14 cellular contexts compared by ENCODE assay signal in genomic region chr21:46503922-46504539, GRCh38. TPM values are rescaled to one million over a fixed set of nuclear protein-coding genes. Genes with fewer than 3 reads are reported as not detected.
DNase-seq lines count a peak whose midpoint lies in the region; ATAC-seq, FAIRE-seq and TF ChIP-seq lines count a peak whose summit lies in the region.
"Had no signal": no experiment of that assay in that cellular context is flagged by ENCODE, and none has a peak within 500 bp of the region (broad histone marks: within the 10 kb centered on the region; RNA-seq: fewer than 3 reads in every experiment).

No MANE protein-coding gene starts in this region.

- FAIRE-seq in GM12878 (lab: Jason Lieb, UNC) = no peak

- SMC1A ChIA-PET in GM12878 (lab: Charles Lee; ENCODE audit: uncharacterized antibody, unreplicated experiment) = interaction anchor here (0.7 to 2.2 kb wide), 5 partner anchors 10 to 135 kb away, joined by 3 to 7 read pairs (median 4); no protein-coding TSS in a partner anchor

- no peak for TF ChIP-seq POLR2A in GM12878 (IDR thresholded peaks at IDR 0.05; ENCODE audit: low read depth, low read length)

- H3K9me3 ChIP-seq in CD8-positive, alpha-beta memory T cell (ENCODE audit: low read length) = no peaks in the 10 kb centered on the region
- H3K9me3 ChIP-seq in GM12878 (replicated peaks; ENCODE audit: control insufficient read depth, insufficient read depth, low read length) = no peaks in the 10 kb centered on the region
- H3K9me3 ChIP-seq in mammary epithelial cell (replicated peaks; ENCODE audit: insufficient read depth, low read length) = no peaks in the 10 kb centered on the region
- H3K9me3 ChIP-seq: heart left ventricle, right lobe of liver had no signal

- peak overlapping the region; percentile 63 to 93 (median 74) for H3K27ac Mint-ChIP-seq in CD8-positive, alpha-beta memory T cell
- H3K27ac Mint-ChIP-seq: activated CD4-positive, alpha-beta T cell treated with anti-CD3 and anti-CD28 coated beads, Interleukin-2, amount 10 ng/mL, durations not matched to agents 24 days and 14 days had no signal

- DNase-seq in CD8-positive, alpha-beta memory T cell = peak in 1 of 5 donors; percentile 51
- no peak for DNase-seq in GM12878 (ENCODE audit: low read depth, low spot score)
- DNase-seq in mammary epithelial cell = no peak
- DNase-seq in kidney glomerular epithelial cell (lab: John Stamatoyannopoulos, UW) = no peak
- DNase-seq in cerebellum (ENCODE audit: low spot score) = no peak
- DNase-seq: activated CD4-positive, alpha-beta T cell treated with anti-CD3 and anti-CD28 coated beads, Interleukin-2, amount 10 ng/mL, durations not matched to agents 24 days and 14 days; activated naive CD4-positive, alpha-beta T cell treated with Interleukin-2 at 50 U/mL for 16 hours; heart left ventricle; right lobe of liver had no signal

- H3K9ac ChIP-seq in GM12878 (ENCODE audit: control insufficient read depth, insufficient read depth, low read length) (peak overlapping the region; percentile 55), mammary epithelial cell (ENCODE audit: insufficient read depth, low read length) (no peak overlapping the region)

- peaks cover 13% of the 10 kb centered on the region for H3K4me1 ChIP-seq in CD8-positive, alpha-beta memory T cell (ENCODE audit: insufficient read depth, low read length)
- peaks cover 41% of the 10 kb centered on the region for H3K4me1 ChIP-seq in GM12878 (ENCODE audit: control insufficient read depth, insufficient read depth, low read length)
- peaks cover 9% of the 10 kb centered on the region for H3K4me1 ChIP-seq in mammary epithelial cell (ENCODE audit: insufficient read depth, low read length)

- POLR2A ChIA-PET in CD8-positive, alpha-beta memory T cell (lab: Charles Lee) = no interaction called here
- POLR2A ChIA-PET in GM12878 (lab: Charles Lee) = interaction anchor here (1.3 kb wide), 2 partner anchors 44 to 46 kb away, joined by 3 read pairs; no protein-coding TSS in a partner anchor

- RAD21 ChIA-PET in GM12878 (lab: Charles Lee; ENCODE audit: unreplicated experiment) = interaction anchor here (1.0 to 1.5 kb wide), 5 partner anchors 33 to 157 kb away, joined by 3 to 5 read pairs (median 4); partner anchors contain the start of gene DIP2A

- peak overlapping the region; percentile 93 for H3K4me2 ChIP-seq in GM12878 (ENCODE audit: control insufficient read depth, insufficient read depth)
- H3K4me2 ChIP-seq in mammary epithelial cell (ENCODE audit: insufficient read depth, low read depth, low read length) = no peak overlapping the region

- peak overlapping the region in 5 of 7 donors; percentile 27 to 73 (median 48) for H3K4me3 Mint-ChIP-seq in CD8-positive, alpha-beta memory T cell
- H3K4me3 Mint-ChIP-seq: activated CD4-positive, alpha-beta T cell treated with anti-CD3 and anti-CD28 coated beads, Interleukin-2, amount 10 ng/mL, durations not matched to agents 24 days and 14 days; CD14-positive monocyte had no signal

- no peaks in the 10 kb centered on the region for H3K27me3 ChIP-seq in CD8-positive, alpha-beta memory T cell (ENCODE audit: insufficient read depth, low read length, poor library complexity, severe bottlenecking)
- H3K27me3 ChIP-seq in GM12878 (replicated peaks in 1 of 2; ENCODE audit: control insufficient read depth in 2 of 2, insufficient read depth in 2 of 2, low read length in 1 of 2) (no peaks in the 10 kb centered on the region), mammary epithelial cell (ENCODE audit: insufficient read depth, low read length) (no peaks in the 10 kb centered on the region)
- H3K27me3 ChIP-seq: heart left ventricle, right lobe of liver had no signal

- in situ Hi-C loops in GM12878 (cut with MboI) = no loop called here
- in situ Hi-C loops in mammary epithelial cell (cut with MboI; ENCODE audit: low sequenced_read_pairs in 2 of 2) = no loop called here

- peaks cover 18% of the 10 kb centered on the region for H3K36me3 ChIP-seq in CD8-positive, alpha-beta memory T cell (ENCODE audit: insufficient read depth, low read length)
- H3K36me3 ChIP-seq in GM12878 (ENCODE audit: control insufficient read depth in 2 of 2, insufficient read depth in 2 of 2, low read length in 1 of 2) = peaks cover 3% of the 10 kb centered on the region in 2 experiments; a peak in 3 of 4 replicates
- peaks cover 19% of the 10 kb centered on the region for H3K36me3 ChIP-seq in mammary epithelial cell (ENCODE audit: insufficient read depth, low read length)

- H3K79me2 ChIP-seq in GM12878 (ENCODE audit: control insufficient read depth, insufficient read depth, low read length) = no peaks in the 10 kb centered on the region
- H3K79me2 ChIP-seq in mammary epithelial cell (ENCODE audit: insufficient read depth, low read length) = no peaks in the 10 kb centered on the region

- peaks cover 0 to 60% (median 17%) of the 10 kb centered on the region in 3 donors for H3K36me3 Mint-ChIP-seq in CD8-positive, alpha-beta memory T cell

- no peak overlapping the region for H3K27ac ChIP-seq in CD8-positive, alpha-beta memory T cell (ENCODE audit: low read depth, low read length)
- H3K27ac ChIP-seq in GM12878 (ENCODE audit: control insufficient read depth, insufficient read depth) (peak overlapping the region; percentile 82), mammary epithelial cell (ENCODE audit: insufficient read depth, low read depth, low read length) (no peak overlapping the region)
- H3K27ac ChIP-seq: right lobe of liver had no signal

- no peak for TF ChIP-seq EP300 in GM12878 (IDR thresholded peaks at IDR 0.05; ENCODE audit: borderline replicate concordance in 1 of 2, control insufficient read depth in 1 of 2, low read depth in 2 of 2, low read length in 2 of 2)

- no peaks in the 10 kb centered on the region for H3K27me3 Mint-ChIP-seq in CD8-positive, alpha-beta memory T cell
- H3K27me3 Mint-ChIP-seq: activated CD4-positive, alpha-beta T cell treated with anti-CD3 and anti-CD28 coated beads, Interleukin-2, amount 10 ng/mL, durations not matched to agents 24 days and 14 days had no signal

- H4K20me1 ChIP-seq in GM12878 (ENCODE audit: control insufficient read depth, insufficient read depth) (no peaks in the 10 kb centered on the region), mammary epithelial cell (ENCODE audit: insufficient read depth, low read length) (no peaks in the 10 kb centered on the region)

- peak overlapping the region; percentile 69 for H2AFZ ChIP-seq in GM12878 (ENCODE audit: control insufficient read depth, low read depth, low read length)
- no peak overlapping the region for H2AFZ ChIP-seq in mammary epithelial cell (ENCODE audit: low read depth, low read length)

- CTCF ChIA-PET in CD8-positive, alpha-beta memory T cell (lab: Charles Lee) = no interaction called here
- CTCF ChIA-PET in GM12878 (lab: Yijun Ruan, JAX) = interaction anchor here (0.9 to 1.4 kb wide), 5 partner anchors 11 to 118 kb away, joined by 3 to 4 read pairs (median 3); no protein-coding TSS in a partner anchor
- CTCF ChIA-PET in mammary epithelial cell (lab: Charles Lee; ENCODE audit: low non-redundant PET) = no interaction called here

- peak; percentile 67 for ATAC-seq in GM18867 (IDR thresholded peaks at IDR 0.05; ENCODE audit: unreplicated experiment)
- ATAC-seq in HG02870 (IDR thresholded peaks at IDR 0.05; ENCODE audit: unreplicated experiment) = peak; percentile 46
- ATAC-seq in GM12878 = peak; percentile 74
- ATAC-seq in GM19328 (IDR thresholded peaks at IDR 0.05; ENCODE audit: unreplicated experiment) = no peak
- ATAC-seq: heart left ventricle, left lobe of liver, right lobe of liver had no signal

- H3K4me1 Mint-ChIP-seq in CD8-positive, alpha-beta memory T cell = peaks cover 38 to 51% (median 40%) of the 10 kb centered on the region in 3 donors

- no peaks in the 10 kb centered on the region for H3K9me3 Mint-ChIP-seq in CD8-positive, alpha-beta memory T cell
- H3K9me3 Mint-ChIP-seq: activated CD4-positive, alpha-beta T cell treated with anti-CD3 and anti-CD28 coated beads, Interleukin-2, amount 10 ng/mL, durations not matched to agents 24 days and 14 days; CD14-positive monocyte had no signal

- TF ChIP-seq RAD21 in GM12878 (IDR thresholded peaks at IDR 0.05; ENCODE audit: insufficient read depth, low read depth, low read length) = peak; percentile 40; the same call in 1 of the 2 replicates

- dilution Hi-C loops in mammary epithelial cell (cut with HindIII; ENCODE audit: low sequenced_read_pairs) = no loop called here

- intact Hi-C loops in GM12878 (cut with micrococcal nuclease; ENCODE audit: unreplicated experiment) = loop anchor here (2.0 kb wide), 1 partner anchor 45 kb away; the partner anchor contains the start of gene DIP2A
- intact Hi-C loops in mammary epithelial cell (cut with micrococcal nuclease) = no loop called here

- WGBS in GM12878 (ENCODE audit: insufficient coverage, insufficient replicate concordance, low lambda C conversion rate, missing lambda C conversion rate) = 12% methylated on average over 12 of the region's 12 CpGs
- 84% methylated on average over 12 of the region's 12 CpGs for WGBS in mammary epithelial cell (ENCODE audit: low coverage, missing lambda C conversion rate)

- H3K4me3 ChIP-seq in CD8-positive, alpha-beta memory T cell (ENCODE audit: low read length) = no peak overlapping the region
- H3K4me3 ChIP-seq in GM12878 (peak overlapping the region; percentile 56), mammary epithelial cell (replicated peaks in 1 of 3; ENCODE audit: insufficient read depth in 1 of 3, low read depth in 2 of 3, low read length in 3 of 3) (no peak overlapping the region)
- H3K4me3 ChIP-seq: heart left ventricle, right lobe of liver had no signal

- no TSS peak for BruUV-seq in GM12878 (replicated peaks; lab: Mats Ljungman, UMichigan)
- no TSS peak for BruUV-seq in mammary epithelial cell (replicated peaks; lab: Mats Ljungman, UMichigan)

- TF ChIP-seq CTCF in GM12878 (IDR thresholded peaks at IDR 0.05 in 2 of 3, conservative IDR thresholded peaks at IDR 0.05 in 1 of 3; ENCODE audit: control insufficient read depth in 2 of 3, extremely low read depth in 1 of 3, insufficient read depth in 1 of 3, low read depth in 3 of 3, low read length in 3 of 3) (peak in 2 of 3 experiments; percentile 26 to 36; a peak in 3 of 6 replicates), mammary epithelial cell (conservative IDR thresholded peaks at IDR 0.05 in 1 of 2, IDR thresholded peaks at IDR 0.05 in 1 of 2; ENCODE audit: extremely low read depth in 1 of 2, insufficient read depth in 1 of 2, low read depth in 1 of 2, low read length in 2 of 2) (no peak)

RNA-seq across cellular contexts. Expression of gene DIP2A, which starts 45.3 kb away (rescaled TPM):
- total RNA-seq in CD8-positive, alpha-beta memory T cell = 10 to 100 TPM; 29.7 to 29.9 TPM
- polyA plus RNA-seq in CD8-positive, alpha-beta memory T cell = 32.6 TPM
- 193 and 219 TPM in 2 replicates for total RNA-seq in GM12878 (2013; cell fraction: nucleolus; rRNA removed)
- total RNA-seq in GM12878 (2014; rRNA removed) (10.5 and 11.2 TPM in 2 replicates), GM12878 (2014; rRNA removed; fragmentation: Illumina TruSeq; extraction: Trizol) (9.5 and 10.1 TPM in 2 replicates), GM12878 (2021) (16.8 and 21.1 TPM in 2 replicates), mammary epithelial cell (10 to 100 TPM; 49.5 to 51.3 TPM), cerebellum (67.7 TPM)
- polyA plus RNA-seq in GM12878 (2011; ENCODE audit: low read depth) = 9.7 TPM
- polyA plus RNA-seq in GM12878 (2011; rRNA removed) (23.3 and 25.5 TPM in 2 replicates), GM12878 (2014; fragmentation: Illumina TruSeq; extraction: Trizol) (10.7 and 13.2 TPM in 2 replicates), GM12878 (2014; fragmentation: Nextera tagmentation; extraction: Ambion mirVana) (1 to 10 TPM; 1.7 to 3.4 TPM), GM12878 (2014; rRNA removed) (17.0 and 20.4 TPM in 2 replicates), GM12878 (2016; fragmentation: Nextera tagmentation; extraction: Ambion mirVana) (10 to 100 TPM; 11.2 to 14.2 TPM), mammary epithelial cell (29.3 TPM)
- polyA plus RNA-seq in GM12878 (2011; cell fraction: cytosol; rRNA removed) = 15.5 and 21.6 TPM in 2 replicates
- polyA plus RNA-seq in GM12878 (2011; cell fraction: nucleus; rRNA removed) = 108 and 127 TPM in 2 replicates
- 12.8 and 17.1 TPM in 2 replicates for polyA plus RNA-seq in GM12878 (2012)
- polyA minus RNA-seq in GM12878 (2011; rRNA and poly(A)+ RNA removed) = 34.2 and 43.2 TPM in 2 replicates
- 9.0 and 11.2 TPM in 2 replicates for polyA minus RNA-seq in GM12878 (2011; cell fraction: cytosol; rRNA and poly(A)+ RNA removed)
- polyA minus RNA-seq in GM12878 (2011; cell fraction: nucleus; rRNA and poly(A)+ RNA removed) = 48.4 and 77.5 TPM in 2 replicates
- polyA minus RNA-seq in mammary epithelial cell = 34.9 TPM

Comparison
In these comparisons a context has a peak if more than half of its experiments do, and no peak if none do; other contexts are left out.
1. CTCF ChIP-seq: peak in GM12878 (2 of 3); none in mammary epithelial cell (0 of 2).